12 cellular contexts compared by ENCODE assay signal in genomic region chr19:14112051-14112808, GRCh38. TPM values are rescaled to one million over a fixed set of nuclear protein-coding genes. Genes with fewer than 3 reads are reported as not detected.
DNase-seq lines count a peak whose midpoint lies in the region; ATAC-seq and TF ChIP-seq lines count a peak whose summit lies in the region.
"Had no signal": no experiment of that assay in that cellular context is flagged by ENCODE, and none has a peak within 500 bp of the region (broad histone marks: within the 10 kb centered on the region; RNA-seq: fewer than 3 reads in every experiment).

No MANE protein-coding gene starts in this region.

- DNase-seq in dorsolateral prefrontal cortex: no peak
- DNase-seq in thyroid gland: no peak
- DNase-seq in SK-N-DZ (ENCODE audit: low spot score): no peak
- DNase-seq: activated T-cell treated with anti-CD3 and anti-CD28 coated beads, Interleukin-2, amount 50 U/mL, for 72 hours; NK-92 treated with Interleukin-12 subunit alpha and Interleukin-12 subunit beta, amount 100 ng/mL, for 24 hours; posterior cingulate gyrus had no signal

- ATAC-seq in GM18511 (IDR thresholded peaks at IDR 0.05; ENCODE audit: unreplicated experiment) (no peak), HG02798 (IDR thresholded peaks at IDR 0.05; ENCODE audit: poor library complexity, unreplicated experiment) (no peak)
- ATAC-seq: activated T-cell treated with anti-CD3 and anti-CD28 coated beads, Interleukin-2, amount 50 U/mL, for 72 hours; K562 had no signal

- peak overlapping the region; percentile 44 for H3K27ac ChIP-seq in KOPT-K1 (ENCODE audit: low read depth, low read length, poor library complexity, severe bottlenecking)
- H3K27ac ChIP-seq in dorsolateral prefrontal cortex: peak overlapping the region in 45 of 59 donors; percentile 4 to 86 (median 66)
- H3K27ac ChIP-seq in mucosa of rectum (ENCODE audit: low read depth in 2 of 2, low read length in 2 of 2): peak overlapping the region; percentile 35 to 65
- H3K27ac ChIP-seq in thyroid gland: peak overlapping the region; percentile 4 to 76 (median 76)

- 54 to 68% methylated on average over 9 to 12 of the region's 12 CpGs for WGBS in thyroid gland, 2 donors

- TF ChIP-seq CTCF in dorsolateral prefrontal cortex (IDR thresholded peaks at IDR 0.05 in 54 of 56, conservative IDR thresholded peaks at IDR 0.05 in 2 of 56; ENCODE audit: low read depth in 1 of 56, partially characterized antibody in 56 of 56) (no peak), thyroid gland (IDR thresholded peaks at IDR 0.05) (no peak)

- H3K4me1 ChIP-seq in mucosa of rectum (ENCODE audit: control insufficient read depth in 2 of 2, insufficient read depth in 2 of 2, low read length in 2 of 2) (peaks cover 19 to 28% of the 10 kb centered on the region in 2 donors), thyroid gland (peaks cover 27 to 44% of the 10 kb centered on the region in 2 donors)

- H3K4me3 ChIP-seq in dorsolateral prefrontal cortex: peak overlapping the region in 17 of 59 donors; percentile 3 to 41 (median 23)
- no peak overlapping the region for H3K4me3 ChIP-seq in mucosa of rectum (ENCODE audit: low read length in 2 of 2)
- H3K4me3 ChIP-seq in thyroid gland (replicated peaks in 1 of 3): no peak overlapping the region
- H3K4me3 ChIP-seq: K562 had no signal

- intact Hi-C loops in dorsolateral prefrontal cortex (cut with DNase I): no loop called here
- intact Hi-C loops in thyroid gland (cut with DNase I): no loop called here

- H3K9me3 ChIP-seq in KOPT-K1 (ENCODE audit: insufficient read depth, low read length, poor library complexity, severe bottlenecking) (no peaks in the 10 kb centered on the region), mucosa of rectum (ENCODE audit: control insufficient read depth in 2 of 2, low read length in 2 of 2) (no peaks in the 10 kb centered on the region), thyroid gland (no peaks in the 10 kb centered on the region)

- H3K36me3 ChIP-seq in KOPT-K1 (ENCODE audit: insufficient read depth, low read length): no peaks in the 10 kb centered on the region; the same call in 1 of the 2 replicates
- H3K36me3 ChIP-seq in mucosa of rectum (ENCODE audit: control insufficient read depth in 2 of 2, insufficient read depth in 2 of 2, low read length in 2 of 2): no peaks in the 10 kb centered on the region
- no peaks in the 10 kb centered on the region for H3K36me3 ChIP-seq in thyroid gland

- no peak for TF ChIP-seq POLR2A in thyroid gland (IDR thresholded peaks at IDR 0.05)

- H3K27me3 ChIP-seq in dorsolateral prefrontal cortex (no peaks in the 10 kb centered on the region), mucosa of rectum (ENCODE audit: control insufficient read depth in 2 of 2, insufficient read depth in 2 of 2, low read length in 2 of 2) (no peaks in the 10 kb centered on the region), thyroid gland (no peaks in the 10 kb centered on the region)

- peak overlapping the region in 1 of 2 donors; percentile 50 for H3K9ac ChIP-seq in mucosa of rectum (ENCODE audit: low read depth in 1 of 2, low read length in 2 of 2)

RNA-seq across cellular contexts. Expression of gene PRKACA, which starts 5.3 kb away (rescaled TPM):
- total RNA-seq in dorsolateral prefrontal cortex: 100 to 1,000 TPM in 118 of 120 experiments, 10 to 100 TPM in 2; 87.9 to 222 (median 163) TPM
- 10 to 100 TPM; 33.2 to 69.4 (median 55.5) TPM for total RNA-seq in thyroid gland
- polyA plus RNA-seq in SK-N-DZ (2014; cell fraction: cytosol; rRNA removed): 42.1 and 57.4 TPM in 2 replicates
- 15.8 and 25.2 TPM in 2 replicates for polyA plus RNA-seq in SK-N-DZ (2014; cell fraction: nucleus; rRNA removed)

RNA-seq across cellular contexts. Expression of gene SAMD1, which starts 21.7 kb away (rescaled TPM):
- 100 to 1,000 TPM in 1 of 120 experiments, 10 to 100 TPM in 119; 30.2 to 108 (median 43.1) TPM for total RNA-seq in dorsolateral prefrontal cortex
- 10 to 100 TPM; 15.2 to 27.3 (median 22.7) TPM for total RNA-seq in thyroid gland
- polyA plus RNA-seq in SK-N-DZ (2014; cell fraction: cytosol; rRNA removed): 65.0 and 85.3 TPM in 2 replicates
- 72.7 and 75.8 TPM in 2 replicates for polyA plus RNA-seq in SK-N-DZ (2014; cell fraction: nucleus; rRNA removed)

RNA-seq across cellular contexts. Expression of gene ASF1B, which starts 24.2 kb away (rescaled TPM):
- total RNA-seq in dorsolateral prefrontal cortex (1 to 10 TPM in 13 of 120 experiments, under 1 TPM in 42, not detected in 65; 0.22 to 2.4 (median 0.63) TPM), thyroid gland (1 to 10 TPM in 2 of 4 donors, under 1 TPM in 2; 0.54 to 2.6 (median 0.95) TPM)
- 75.4 and 92.6 TPM in 2 replicates for polyA plus RNA-seq in SK-N-DZ (2014; cell fraction: cytosol; rRNA removed)
- 27.8 and 41.8 TPM in 2 replicates for polyA plus RNA-seq in SK-N-DZ (2014; cell fraction: nucleus; rRNA removed)

RNA-seq across cellular contexts. Expression of gene C19orf67, which starts 26.6 kb away (rescaled TPM):
- total RNA-seq in dorsolateral prefrontal cortex: not detected
- total RNA-seq in thyroid gland: not detected
- polyA plus RNA-seq in SK-N-DZ (2014; cell fraction: cytosol; rRNA removed): not detected in 2 replicates
- polyA plus RNA-seq in SK-N-DZ (2014; cell fraction: nucleus; rRNA removed): 2.9 TPM in 1 of 2 replicates, not detected in the other
- total RNA-seq: activated T-cell treated with anti-CD3 and anti-CD28 coated beads, Interleukin-2, amount 50 U/mL, for 72 hours; dermis microvascular lymphatic vessel endothelial cell had no signal

RNA-seq across cellular contexts. Expression of gene MISP3, which starts 39.6 kb away (rescaled TPM):
- total RNA-seq in dorsolateral prefrontal cortex (10 to 100 TPM in 103 of 120 experiments, 1 to 10 TPM in 17; 7.2 to 23.3 (median 13.0) TPM), thyroid gland (1 to 10 TPM; 7.9 to 9.9 (median 9.1) TPM)
- 1.3 and 2.7 TPM in 2 replicates for polyA plus RNA-seq in SK-N-DZ (2014; cell fraction: cytosol; rRNA removed)
- 2.3 and 3.9 TPM in 2 replicates for polyA plus RNA-seq in SK-N-DZ (2014; cell fraction: nucleus; rRNA removed)
